Comparison of ENCODE assay signal across 26 cellular contexts in genomic region chr2:69959425-69959824, GRCh38. TPM values are rescaled to one million over a fixed set of nuclear protein-coding genes. Genes with fewer than 3 reads are reported as not detected.
"Had no signal": no experiment of that assay in that cellular context is flagged by ENCODE, and none has a peak within 500 bp of the region (broad histone marks: within the 10 kb centered on the region; RNA-seq: fewer than 3 reads in every experiment).

No MANE protein-coding gene starts in this region.

- H3K9me3 Mint-ChIP-seq: activated CD4-positive, alpha-beta memory T cell treated with anti-CD3 and anti-CD28 coated beads, Interleukin-2, amount 10 ng/mL, durations not matched to agents 7 days and 5 days; activated naive CD8-positive, alpha-beta T cell treated with anti-CD3 and anti-CD28 coated beads, Interleukin-2, amount 10 ng/mL, durations not matched to agents 7 days and 5 days; T-cell had no signal

- H3K27ac Mint-ChIP-seq: activated CD4-positive, alpha-beta memory T cell treated with anti-CD3 and anti-CD28 coated beads, Interleukin-2, amount 10 ng/mL, durations not matched to agents 7 days and 5 days; activated CD8-positive, alpha-beta memory T cell treated with anti-CD3 and anti-CD28 coated beads, Interleukin-2, amount 10 ng/mL, durations not matched to agents 7 days and 5 days; activated naive CD8-positive, alpha-beta T cell treated with anti-CD3 and anti-CD28 coated beads, Interleukin-2, amount 10 ng/mL, durations not matched to agents 7 days and 5 days; T-cell; T-helper 17 cell had no signal

- ATAC-seq: activated CD8-positive, alpha-beta memory T cell treated with anti-CD3 and anti-CD28 coated beads, Interleukin-2, amount 10 ng/mL, durations not matched to agents 7 days and 5 days; Panc1; T-cell; T-helper 17 cell had no signal

- DNase-seq: activated CD4-positive, alpha-beta memory T cell treated with anti-CD3 and anti-CD28 coated beads, Interleukin-2, amount 10 ng/mL, durations not matched to agents 7 days and 5 days; activated CD4-positive, alpha-beta T cell treated with anti-CD3 and anti-CD28 coated beads for 1 hour; activated CD4-positive, alpha-beta T cell treated with anti-CD3 and anti-CD28 coated beads for 48 hours; activated CD4-positive, CD25-positive, alpha-beta regulatory T cell; activated CD8-positive, alpha-beta memory T cell treated with anti-CD3 and anti-CD28 coated beads for 24 hours; activated CD8-positive, alpha-beta memory T cell treated with anti-CD3 and anti-CD28 coated beads, Interleukin-2, amount 10 ng/mL, durations not matched to agents 7 days and 5 days; activated CD8-positive, alpha-beta memory T cell treated with anti-CD3 and anti-CD28 coated beads, Interleukin-2, amount 50 U/mL, for 48 hours; activated naive CD4-positive, alpha-beta T cell; activated naive CD4-positive, alpha-beta T cell treated with anti-CD3 and anti-CD28 coated beads, Interleukin-2, amount 50 U/mL, for 16 hours; activated naive CD8-positive, alpha-beta T cell treated with anti-CD3 and anti-CD28 coated beads, Interleukin-2, amount 10 ng/mL, durations not matched to agents 7 days and 5 days; amygdala; MM.1S; MV-4-11; NCI-H1092; NCI-H1436 treated with DMSO at 0.1 percent for 48 hours; NCI-H1694 treated with DMSO at 0.1 percent for 48 hours; NCI-H2029; NCI-H345; NCI-H524 treated with DMSO at 0.1 percent for 48 hours; SHP77; SK-N-SH; T-cell; T-helper 17 cell; T1000 had no signal

- H3K36me3 Mint-ChIP-seq: activated CD8-positive, alpha-beta memory T cell treated with anti-CD3 and anti-CD28 coated beads, Interleukin-2, amount 10 ng/mL, durations not matched to agents 7 days and 5 days; activated naive CD8-positive, alpha-beta T cell treated with anti-CD3 and anti-CD28 coated beads, Interleukin-2, amount 10 ng/mL, durations not matched to agents 7 days and 5 days; T-cell had no signal

- H3K4me3 Mint-ChIP-seq: activated CD4-positive, alpha-beta memory T cell treated with anti-CD3 and anti-CD28 coated beads, Interleukin-2, amount 10 ng/mL, durations not matched to agents 7 days and 5 days; activated CD8-positive, alpha-beta memory T cell treated with anti-CD3 and anti-CD28 coated beads, Interleukin-2, amount 10 ng/mL, durations not matched to agents 7 days and 5 days; activated naive CD8-positive, alpha-beta T cell treated with anti-CD3 and anti-CD28 coated beads, Interleukin-2, amount 10 ng/mL, durations not matched to agents 7 days and 5 days; T-cell; T-helper 17 cell had no signal

RNA-seq across cellular contexts. Expression of gene ASPRV1, which starts 2.0 kb away (rescaled TPM):
- total RNA-seq: NCI-H460 had no signal
